ENCODE assay signal across 8 cellular contexts in the genomic region with DNA sequence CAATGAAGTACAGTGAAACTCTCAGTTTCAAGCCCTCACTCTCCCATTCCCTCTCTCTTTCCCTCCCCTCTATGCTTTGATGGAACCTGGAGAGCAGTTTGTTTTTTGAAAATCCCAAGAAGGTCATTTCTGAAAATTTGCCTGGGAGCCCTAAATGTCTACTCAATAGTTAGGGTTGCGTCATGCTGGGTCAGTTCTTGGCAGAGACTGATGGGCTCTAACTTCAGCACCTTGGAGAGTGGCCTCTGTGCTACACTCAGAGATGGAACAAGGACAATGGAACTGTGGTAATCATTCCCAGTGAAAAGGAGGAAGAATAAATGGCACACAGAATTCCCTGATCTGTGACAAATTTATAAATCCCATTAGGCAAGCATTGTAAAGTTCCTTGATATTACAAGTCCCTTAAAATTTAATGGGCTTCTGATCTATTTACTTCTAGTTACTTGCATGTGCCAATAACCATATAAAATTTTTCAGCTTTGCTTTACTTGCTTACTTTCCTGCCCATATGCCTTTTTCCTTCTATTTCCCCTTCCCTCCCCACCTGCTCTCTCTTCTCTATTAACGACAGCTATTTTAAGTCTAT.
DNase-seq lines count a peak whose midpoint lies in the region; ATAC-seq and TF ChIP-seq lines count a peak whose summit lies in the region.

No MANE protein-coding gene starts in this region.

- intact Hi-C loops in left ventricle myocardium superior (cut with micrococcal nuclease): no loop called here
- intact Hi-C loops in upper lobe of right lung (cut with DNase I): no loop called here

- no peaks in the 10 kb centered on the region for H3K27me3 ChIP-seq in upper lobe of right lung

- no peak overlapping the region for H3K27ac ChIP-seq in upper lobe of right lung

- no peak overlapping the region for H3K4me3 ChIP-seq in upper lobe of right lung

- H3K4me1 ChIP-seq in upper lobe of right lung: no peaks in the 10 kb centered on the region

- DNase-seq in stimulated activated CD4-positive, alpha-beta T cell treated with anti-CD3 and anti-CD28 coated beads, Interleukin-12 subunit alpha, Interleukin-12 subunit beta, amount 100 ng/mL, for 48 hours (ENCODE audit: low read depth in 2 of 3, low spot score in 1 of 3): peak in 2 of 3 donors; percentile 0
- DNase-seq in stimulated activated CD4-positive, alpha-beta T cell treated with anti-CD3 and anti-CD28 coated beads, Interleukin-12 subunit alpha, Interleukin-12 subunit beta, amount 100 ng/mL, for 4 hours: no peak
- DNase-seq in SW480 (ENCODE audit: low spot score): peak; percentile 21
- peak; percentile 29 for DNase-seq in left ventricle myocardium superior
- DNase-seq in upper lobe of right lung: no peak
- DNase-seq in GM19238 (ENCODE audit: insufficient read length, low spot score): no peak

- peak; percentile 71 for ATAC-seq in left ventricle myocardium superior
- ATAC-seq in upper lobe of right lung: peak; percentile 82
- no peak for ATAC-seq in GM18502 (IDR thresholded peaks at IDR 0.05; ENCODE audit: poor library complexity, unreplicated experiment)
- ATAC-seq in GM18867 (IDR thresholded peaks at IDR 0.05; ENCODE audit: unreplicated experiment): no peak

- no peaks in the 10 kb centered on the region for H3K9me3 ChIP-seq in upper lobe of right lung

- TF ChIP-seq CTCF in upper lobe of right lung (IDR thresholded peaks at IDR 0.05): no peak

- H3K36me3 ChIP-seq in upper lobe of right lung: no peaks in the 10 kb centered on the region

Comparison
In these comparisons a context has a peak if more than half of its experiments do, and no peak if none do; other contexts are left out.
1. DNase-seq: peak in stimulated activated CD4-positive, alpha-beta T cell treated with anti-CD3 and anti-CD28 coated beads, Interleukin-12 subunit alpha, Interleukin-12 subunit beta, amount 100 ng/mL, for 48 hours (2 of 3), SW480 (single experiment) and left ventricle myocardium superior (single experiment); none in stimulated activated CD4-positive, alpha-beta T cell treated with anti-CD3 and anti-CD28 coated beads, Interleukin-12 subunit alpha, Interleukin-12 subunit beta, amount 100 ng/mL, for 4 hours (single experiment), upper lobe of right lung (single experiment) and GM19238 (single experiment).
2. ATAC-seq: peak in left ventricle myocardium superior (single experiment) and upper lobe of right lung (single experiment); none in GM18502 (single experiment) and GM18867 (single experiment).